Comparison of ENCODE assay signal across 15 cellular contexts in genomic region chr3:135991621-135992020, GRCh38. TPM values are rescaled to one million over a fixed set of nuclear protein-coding genes. Genes with fewer than 3 reads are reported as not detected.
DNase-seq lines count a peak whose midpoint lies in the region; ATAC-seq, FAIRE-seq and TF ChIP-seq lines count a peak whose summit lies in the region.
"Had no signal": no experiment of that assay in that cellular context is flagged by ENCODE, and none has a peak within 500 bp of the region (broad histone marks: within the 10 kb centered on the region; RNA-seq: fewer than 3 reads in every experiment).

No MANE protein-coding gene starts in this region.

- ATAC-seq in A549 = no peak
- no peak for ATAC-seq in IMR-90 (ENCODE audit: low read depth)
- no peak for ATAC-seq in HG02571 (IDR thresholded peaks at IDR 0.05; ENCODE audit: unreplicated experiment)
- no peak for ATAC-seq in GM21381 (IDR thresholded peaks at IDR 0.05; ENCODE audit: unreplicated experiment)
- ATAC-seq: activated CD4-positive, CD25-positive, alpha-beta regulatory T cell treated with anti-CD3 and anti-CD28 coated beads, Interleukin-2, amount 50 U/mL, for 24 hours had no signal

- peaks cover 16% of the 10 kb centered on the region for H3K4me1 ChIP-seq in A549
- H3K4me1 ChIP-seq in IMR-90 (ENCODE audit: control insufficient read depth, insufficient read depth, low read length) = peaks cover 10% of the 10 kb centered on the region
- peaks cover 4% of the 10 kb centered on the region for H3K4me1 ChIP-seq in mesenchymal stem cell (ENCODE audit: control insufficient read depth, insufficient read depth, low read depth, low read length)
- H3K4me1 ChIP-seq in stomach = peaks cover 4 to 41% (median 20%) of the 10 kb centered on the region in 4 donors

- H3K9ac ChIP-seq in IMR-90 (ENCODE audit: low read depth, low read length) = no peak overlapping the region
- H3K9ac ChIP-seq in mesenchymal stem cell (ENCODE audit: low read length) = peak overlapping the region; percentile 80

- BruUV-seq in IMR-90 (replicated peaks; lab: Mats Ljungman, UMichigan) = no TSS peak

- peak overlapping the region; percentile 70 for H4K91ac ChIP-seq in IMR-90 (ENCODE audit: insufficient read depth, low read depth, low read length)
- no peak overlapping the region for H4K91ac ChIP-seq in mesenchymal stem cell (ENCODE audit: low read length)

- WGBS in A549 (ENCODE audit: missing lambda C conversion rate) = 79% methylated on average over 2 of the region's 2 CpGs
- WGBS in IMR-90 (ENCODE audit: extremely low coverage in 2 of 2, insufficient read length in 1 of 2), 2 experiments = no CpG with 5 or more reads among the region's 2 CpGs
- WGBS in mesenchymal stem cell = 52% methylated on average over 2 of the region's 2 CpGs
- WGBS in stomach, 5 donors = 48 to 83% (median 71%) methylated on average over 2 of the region's 2 CpGs

- dilution Hi-C loops in IMR-90 (cut with HindIII; ENCODE audit: low sequenced_read_pairs, unreplicated experiment) = no loop called here

- H2AK5ac ChIP-seq in IMR-90 (ENCODE audit: low read depth, low read length) = peak overlapping the region; percentile 61; the same call in 1 of the 2 replicates
- H2AK5ac ChIP-seq in mesenchymal stem cell (ENCODE audit: low read length, severe bottlenecking) = no peak overlapping the region

- in situ Hi-C loops in IMR-90 (cut with MboI; ENCODE audit: low sequenced_read_pairs) = no loop called here

- CTCF ChIA-PET in A549 (lab: Yijun Ruan, JAX) = no interaction called here
- CTCF ChIA-PET in IMR-90 (lab: Yijun Ruan, JAX) = no interaction called here

- H2BK20ac ChIP-seq in IMR-90 (ENCODE audit: low read depth, low read length) = peak overlapping the region; percentile 64

- H2BK120ac ChIP-seq in IMR-90 (ENCODE audit: low read depth, low read length) (peak overlapping the region; percentile 80), mesenchymal stem cell (ENCODE audit: low read depth, low read length) (no peak overlapping the region)

- no peak for TF ChIP-seq RAD21 in A549 (conservative IDR thresholded peaks at IDR 0.05 in 1 of 2, IDR thresholded peaks at IDR 0.05 in 1 of 2)
- TF ChIP-seq RAD21 in IMR-90 (IDR thresholded peaks at IDR 0.05; ENCODE audit: low read length) = no peak

- FAIRE-seq in A549 (lab: Jason Lieb, UNC) = no peak

- H3K36me3 ChIP-seq in IMR-90 (ENCODE audit: control insufficient read depth, insufficient read depth, low read length) (no peaks in the 10 kb centered on the region; the same call in 1 of the 2 replicates), mesenchymal stem cell (ENCODE audit: control insufficient read depth in 1 of 2, insufficient read depth in 2 of 2, low read depth in 1 of 2, low read length in 2 of 2) (no peaks in the 10 kb centered on the region), stomach (no peaks in the 10 kb centered on the region)
- H3K36me3 ChIP-seq: heart right ventricle had no signal

- H2AFZ ChIP-seq in IMR-90 (replicated peaks; ENCODE audit: low read length, poor library complexity) = no peak overlapping the region
- no peak overlapping the region for H2AFZ ChIP-seq in mesenchymal stem cell (ENCODE audit: low read depth, low read length)

- H3K14ac ChIP-seq in IMR-90 (replicated peaks; ENCODE audit: low read depth, low read length) = peak overlapping the region; percentile 33
- H3K14ac ChIP-seq in mesenchymal stem cell (ENCODE audit: low read length in 2 of 2) = no peak overlapping the region

- peaks cover 4% of the 10 kb centered on the region; the same call in 1 of the 2 replicates for H4K20me1 ChIP-seq in IMR-90 (ENCODE audit: insufficient read depth, low read length)

- no peak overlapping the region for H4K5ac ChIP-seq in IMR-90 (ENCODE audit: low read depth, low read length)

- POLR2A ChIA-PET in A549 (lab: Yijun Ruan, JAX) (no interaction called here), IMR-90 (lab: Charles Lee; ENCODE audit: unreplicated experiment) (no interaction called here)

- no peak overlapping the region for H3K4me3 ChIP-seq in A549
- H3K4me3 ChIP-seq in IMR-90 (ENCODE audit: insufficient read depth, low read depth, low read length) = no peak overlapping the region
- no peak overlapping the region for H3K4me3 ChIP-seq in choroid plexus epithelial cell (ENCODE audit: low read depth, low read length)
- H3K4me3 ChIP-seq in mesenchymal stem cell (ENCODE audit: insufficient read depth in 1 of 2, low read depth in 1 of 2, low read length in 2 of 2) = no peak overlapping the region
- H3K4me3 ChIP-seq in stomach = no peak overlapping the region
- H3K4me3 ChIP-seq: heart right ventricle had no signal

- peak overlapping the region; percentile 84; the same call in 1 of the 3 replicates for H2BK15ac ChIP-seq in IMR-90 (ENCODE audit: low read depth, low read length)
- H2BK15ac ChIP-seq in mesenchymal stem cell (ENCODE audit: low read depth, poor library complexity, severe bottlenecking) = no peak overlapping the region

- intact Hi-C loops in IMR-90 (cut with micrococcal nuclease) (loop anchor here (1.0 kb wide), 1 partner anchor 24 kb away; no protein-coding TSS in a partner anchor), stomach (cut with DNase I; ENCODE audit: low total_unique reads) (no loop called here)

- H3K27ac ChIP-seq in A549 (peak overlapping the region in 1 of 2 experiments; percentile 32; a peak in 1 of 6 replicates), IMR-90 (ENCODE audit: insufficient read depth, low read length) (peak overlapping the region; percentile 39; the same call in 1 of the 2 replicates), mesenchymal stem cell (ENCODE audit: low read length, poor library complexity, severe bottlenecking) (peak overlapping the region; percentile 79), stomach (peak overlapping the region in 1 of 5 donors; percentile 39)

- H3K56ac ChIP-seq in IMR-90 (ENCODE audit: extremely low read depth, insufficient read depth, low read length) = peak overlapping the region; percentile 55; the same call in 1 of the 2 replicates

- H2BK5ac ChIP-seq in IMR-90 (ENCODE audit: low read depth, low read length, poor library complexity, severe bottlenecking) (peak overlapping the region; percentile 84), mesenchymal stem cell (ENCODE audit: low read depth, low read length, poor library complexity, severe bottlenecking) (no peak overlapping the region)

- H3K9me1 ChIP-seq in IMR-90 (ENCODE audit: insufficient read depth, low read length) = peaks cover 9% of the 10 kb centered on the region

- H3K4ac ChIP-seq in IMR-90 (ENCODE audit: low read depth, low read length) (peak overlapping the region; percentile 65), mesenchymal stem cell (ENCODE audit: low read depth in 1 of 2, low read length in 2 of 2) (no peak overlapping the region)

- DNase-seq in A549 (ENCODE audit: low read depth in 1 of 2, low spot score in 1 of 2) (no peak), IMR-90 (no peak), choroid plexus epithelial cell (ENCODE audit: low read depth) (peak; percentile 19), mesenchymal stem cell (no peak), stomach (no peak), COLO829 (ENCODE audit: low spot score) (no peak)
- DNase-seq: activated effector memory CD4-positive, alpha-beta T cell treated with Interleukin-2 at 50 U/mL for 16 hours; cortex of kidney; heart right ventricle; NCI-H2029 treated with DMSO at 0.1 percent for 48 hours; NCI-H524; T1000 had no signal

- H2AK9ac ChIP-seq in IMR-90 (replicated peaks; ENCODE audit: low read depth, low read length, poor library complexity) = no peak overlapping the region

- no peaks in the 10 kb centered on the region for H3K9me3 ChIP-seq in A549
- no peaks in the 10 kb centered on the region for H3K9me3 ChIP-seq in IMR-90 (ENCODE audit: control insufficient read depth, insufficient read depth, low read length)
- H3K9me3 ChIP-seq in mesenchymal stem cell (ENCODE audit: control insufficient read depth, low read length) = no peaks in the 10 kb centered on the region
- H3K9me3 ChIP-seq in stomach = no peaks in the 10 kb centered on the region

- TF ChIP-seq EP300 in A549 (IDR thresholded peaks at IDR 0.05) = no peak
- TF ChIP-seq EP300 in stomach (IDR thresholded peaks at IDR 0.05) = no peak

- TF ChIP-seq POLR2A in A549 (IDR thresholded peaks at IDR 0.05; ENCODE audit: low read length) (no peak), IMR-90 (IDR thresholded peaks at IDR 0.05; ENCODE audit: low read depth, low read length) (no peak), stomach (IDR thresholded peaks at IDR 0.05) (no peak)

- H3K27me3 ChIP-seq in IMR-90 (ENCODE audit: control insufficient read depth, insufficient read depth, low read length) = no peaks in the 10 kb centered on the region
- no peaks in the 10 kb centered on the region for H3K27me3 ChIP-seq in mesenchymal stem cell (ENCODE audit: control insufficient read depth in 1 of 2, insufficient read depth in 1 of 2, low read length in 2 of 2)
- no peaks in the 10 kb centered on the region for H3K27me3 ChIP-seq in stomach
- H3K27me3 ChIP-seq: heart right ventricle had no signal

- H3K18ac ChIP-seq in IMR-90 (ENCODE audit: low read depth, low read length) (peak overlapping the region; percentile 3; the same call in 1 of the 2 replicates), mesenchymal stem cell (ENCODE audit: low read depth in 1 of 2, low read length in 2 of 2) (peak overlapping the region in 1 of 2 experiments; percentile 24)

- H3K79me1 ChIP-seq in IMR-90 (ENCODE audit: low read depth in 1 of 2, low read length in 2 of 2) (peaks cover 29 to 69% of the 10 kb centered on the region in 2 experiments), mesenchymal stem cell (replicated peaks; ENCODE audit: low read length, poor library complexity, severe bottlenecking) (peaks cover 18% of the 10 kb centered on the region)

- H4K8ac ChIP-seq in IMR-90 (ENCODE audit: low read depth in 2 of 2, low read length in 2 of 2) (peak overlapping the region in 1 of 2 experiments; percentile 48; a peak in 1 of 4 replicates), mesenchymal stem cell (ENCODE audit: low read length) (no peak overlapping the region)

- TF ChIP-seq CTCF in A549 (IDR thresholded peaks at IDR 0.05) (no peak), IMR-90 (conservative IDR thresholded peaks at IDR 0.05; ENCODE audit: low read depth, low read length) (no peak), choroid plexus epithelial cell (conservative IDR thresholded peaks at IDR 0.05; ENCODE audit: low read depth, low read length) (no peak), stomach (IDR thresholded peaks at IDR 0.05) (no peak)

- peak overlapping the region; percentile 11; the same call in 2 of the 3 replicates for H3K4me2 ChIP-seq in A549
- H3K4me2 ChIP-seq in IMR-90 (ENCODE audit: low read depth, low read length) = no peak overlapping the region
- no peak overlapping the region for H3K4me2 ChIP-seq in mesenchymal stem cell (ENCODE audit: low read length, poor library complexity, severe bottlenecking)

- no peak overlapping the region for H2BK12ac ChIP-seq in mesenchymal stem cell (ENCODE audit: low read length in 2 of 2)

- H3K23ac ChIP-seq in IMR-90 (ENCODE audit: low read depth, low read length) (peak overlapping the region; percentile 70; the same call in 1 of the 2 replicates), mesenchymal stem cell (ENCODE audit: low read length in 2 of 2) (no peak overlapping the region)

RNA-seq across cellular contexts. Expression of gene PPP2R3A, which starts 26.1 kb away (rescaled TPM):
- 2.9 and 3.2 TPM in 2 replicates for polyA plus RNA-seq in A549 (2011; rRNA removed)
- 0.52 and 0.61 TPM in 2 replicates for polyA plus RNA-seq in A549 (2012; cell fraction: cytosol; rRNA removed)
- polyA plus RNA-seq in A549 (2012; cell fraction: nucleus; rRNA removed) = 0.23 and 0.38 TPM in 2 replicates
- 1.9 to 2.2 TPM (median 2.0 TPM) in 3 replicates for polyA plus RNA-seq in A549 (2017; fragmentation: RNase III; extraction: RNeasy Plus Mini Kit Qiagen cat#74134 plus additional on column Dnase treatment)
- 4.8 and 5.2 TPM in 2 replicates for polyA minus RNA-seq in A549 (2011; rRNA and poly(A)+ RNA removed)
- 37.3 and 46.7 TPM in 2 replicates for total RNA-seq in IMR-90 (2012; rRNA removed)
- 10.2 and 11.3 TPM in 2 replicates for polyA plus RNA-seq in IMR-90 (2012; rRNA removed)
- polyA plus RNA-seq in IMR-90 (2012; cell fraction: cytosol; rRNA removed) = 2.6 and 5.4 TPM in 2 replicates
- 0.97 and 6.1 TPM in 2 replicates for polyA plus RNA-seq in IMR-90 (2012; cell fraction: nucleus; rRNA removed; ENCODE audit: low replicate concordance)
- 6.6 TPM for polyA plus RNA-seq in mesenchymal stem cell (2013, experiment 1 of 2)
- 6.2 TPM for polyA plus RNA-seq in mesenchymal stem cell (2013, experiment 2 of 2)
- 10 to 100 TPM; 11.6 to 51.8 (median 34.7) TPM for total RNA-seq in stomach
- 1 to 10 TPM; 2.8 to 5.2 (median 4.3) TPM for polyA plus RNA-seq in stomach
